In genomic region chr4:131721883-131722282, GRCh38 we compare ENCODE assay signal across 23 cellular contexts.
"Had no signal": no experiment of that assay in that cellular context is flagged by ENCODE, and none has a peak within 500 bp of the region (broad histone marks: within the 10 kb centered on the region; RNA-seq: fewer than 3 reads in every experiment).

No MANE protein-coding gene starts in this region.

- FAIRE-seq: endothelial cell of umbilical vein, islet of Langerhans, pancreas, small intestine, urothelium cell line had no signal

- DNase-seq: colonic mucosa; effector CD8-positive, alpha-beta T cell; erythroblast; esophagus squamous epithelium; foreskin melanocyte; glutamatergic neuron; heart right ventricle; hippocampal formation; natural killer cell; occipital lobe; pancreas; right lobe of liver; small intestine; stimulated activated CD4-positive, alpha-beta T cell treated with anti-CD3 and anti-CD28 coated beads, Interleukin-15, amount 100 ng/mL, for 24 hours; stimulated activated CD4-positive, alpha-beta T cell treated with anti-CD3 and anti-CD28 coated beads, Interleukin-2, amount 100 ng/mL, for 48 hours; stimulated activated naive B cell treated with anti-CD40 and anti-IgM and Interleukin-4, amounts not matched to agents 10 μg/mL and 1 μg/mL and 100 μg/mL, for 72 hours; upper lobe of left lung had no signal

- ATAC-seq: heart right ventricle; natural killer cell; pancreas; right lobe of liver; stimulated activated naive B cell treated with anti-CD40 and anti-IgM and Interleukin-4, amounts not matched to agents 10 μg/mL and 1 μg/mL and 100 μg/mL, for 72 hours had no signal

- H3K4me1 ChIP-seq: colonic mucosa, esophagus squamous epithelium, heart right ventricle, pancreas, right lobe of liver, tibial nerve, upper lobe of left lung had no signal

- H3K27ac ChIP-seq: colonic mucosa, esophagus squamous epithelium, heart right ventricle, pancreas, right lobe of liver, thoracic aorta, tibial nerve, upper lobe of left lung had no signal

- H3K4me3 ChIP-seq: colonic mucosa, esophagus squamous epithelium, heart right ventricle, lung, pancreas, right lobe of liver, thoracic aorta, tibial nerve, upper lobe of left lung had no signal

- H3K27me3 ChIP-seq: colonic mucosa, esophagus squamous epithelium, heart right ventricle, pancreas, right lobe of liver, tibial nerve, upper lobe of left lung had no signal

- H3K36me3 ChIP-seq: colonic mucosa, esophagus squamous epithelium, heart right ventricle, pancreas, right lobe of liver, thoracic aorta, tibial nerve, upper lobe of left lung had no signal

- H3K9me3 ChIP-seq: colonic mucosa, esophagus squamous epithelium, heart right ventricle, pancreas, right lobe of liver, thoracic aorta, upper lobe of left lung had no signal
